ENCODE assay signal across 20 cellular contexts in the genomic region with DNA sequence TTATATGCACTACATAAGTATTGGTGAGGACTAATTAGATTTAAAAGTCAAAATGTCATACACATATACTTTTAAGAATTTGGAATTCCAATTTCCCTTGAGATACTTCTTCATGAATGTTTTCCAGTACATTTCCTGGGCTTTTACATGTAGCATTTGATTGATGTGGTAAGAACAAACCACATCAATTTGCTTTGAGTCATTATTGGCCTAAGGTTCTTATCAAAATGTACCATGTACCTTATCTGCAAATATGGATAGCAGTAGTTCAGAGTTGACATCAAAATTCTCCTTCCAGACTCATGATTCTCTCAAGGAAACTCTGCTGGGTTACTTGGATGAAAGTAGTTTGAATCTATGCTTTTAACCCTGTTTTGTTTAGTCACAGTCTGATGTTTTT. TPM values are rescaled to one million over a fixed set of nuclear protein-coding genes. Genes with fewer than 3 reads are reported as not detected.
A peak's percentile ranks its signal among the peaks of the same experiment; 100 is the strongest.
DNase-seq lines count a peak whose midpoint lies in the region; ATAC-seq and TF ChIP-seq lines count a peak whose summit lies in the region.
"Had no signal": no experiment of that assay in that cellular context is flagged by ENCODE, and none has a peak within 500 bp of the region (broad histone marks: within the 10 kb centered on the region; RNA-seq: fewer than 3 reads in every experiment).

No MANE protein-coding gene starts in this region.

- no peak overlapping the region for H3K27ac Mint-ChIP-seq in activated naive CD8-positive, alpha-beta T cell
- H3K27ac Mint-ChIP-seq in activated naive CD8-positive, alpha-beta T cell treated with anti-CD3 and anti-CD28 coated beads, Interleukin-2, amount 50 U/mL, for 24 hours = no peak overlapping the region
- no peak overlapping the region for H3K27ac Mint-ChIP-seq in osteocyte (ENCODE audit: unreplicated experiment)
- H3K27ac Mint-ChIP-seq: brain, memory B cell had no signal

- no peak overlapping the region for H2AFZ ChIP-seq in hepatocyte

- peak overlapping the region; percentile 90 for H3K4me2 ChIP-seq in hepatocyte

- H3K36me3 Mint-ChIP-seq in activated naive CD8-positive, alpha-beta T cell = no peaks in the 10 kb centered on the region
- no peaks in the 10 kb centered on the region for H3K36me3 Mint-ChIP-seq in activated naive CD8-positive, alpha-beta T cell treated with anti-CD3 and anti-CD28 coated beads, Interleukin-2, amount 50 U/mL, for 24 hours (ENCODE audit: low read depth)
- no peaks in the 10 kb centered on the region for H3K36me3 Mint-ChIP-seq in osteocyte (ENCODE audit: unreplicated experiment)
- H3K36me3 Mint-ChIP-seq: brain had no signal

- no peaks in the 10 kb centered on the region for H3K9me3 ChIP-seq in hepatocyte (ENCODE audit: low read depth)
- H3K9me3 ChIP-seq in transverse colon = no peaks in the 10 kb centered on the region
- H3K9me3 ChIP-seq in adrenal gland (replicated peaks in 1 of 3) = no peaks in the 10 kb centered on the region
- H3K9me3 ChIP-seq: BLaER1 treated with 17β-estradiol and CSF1 and Interleukin-3, amounts not matched to agents 10 nM and 100 nM; thyroid gland had no signal

- TF ChIP-seq CTCF in VCaP (conservative IDR thresholded peaks at IDR 0.05) = no peak
- no peak for TF ChIP-seq CTCF in hepatocyte (IDR thresholded peaks at IDR 0.05; ENCODE audit: poor library complexity)
- no peak for TF ChIP-seq CTCF in transverse colon (IDR thresholded peaks at IDR 0.05)
- no peak for TF ChIP-seq CTCF in adrenal gland (IDR thresholded peaks at IDR 0.05)
- TF ChIP-seq CTCF in osteocyte (IDR thresholded peaks at IDR 0.05) = no peak

- ATAC-seq in activated naive CD8-positive, alpha-beta T cell treated with anti-CD3 and anti-CD28 coated beads, Interleukin-2, amount 50 U/mL, for 24 hours = no peak

- in situ Hi-C loops in transverse colon (cut with MboI; ENCODE audit: low pct_ligation_motif_present in 1 of 4, low pct_unique_long_range_greater_than_20kb in 1 of 4, low sequenced_read_pairs in 3 of 4) = no loop called here

- no peaks in the 10 kb centered on the region for H3K9me2 ChIP-seq in hepatocyte (replicated peaks; ENCODE audit: insufficient read depth)

- intact Hi-C loops in transverse colon (cut with DNase I; ENCODE audit: low total_unique reads) (no loop called here), adrenal gland (cut with DNase I) (no loop called here)

- H3K4me3 ChIP-seq in hepatocyte = no peak overlapping the region
- peak overlapping the region in 1 of 4 donors; percentile 4 for H3K4me3 ChIP-seq in transverse colon
- no peak overlapping the region for H3K4me3 ChIP-seq in adrenal gland
- H3K4me3 ChIP-seq: BLaER1 treated with 17β-estradiol and CSF1 and Interleukin-3, amounts not matched to agents 10 nM and 100 nM; thyroid gland had no signal

- no peaks in the 10 kb centered on the region for H3K27me3 ChIP-seq in hepatocyte
- H3K27me3 ChIP-seq in transverse colon = no peaks in the 10 kb centered on the region
- no peaks in the 10 kb centered on the region for H3K27me3 ChIP-seq in adrenal gland
- H3K27me3 ChIP-seq: thyroid gland had no signal

- H3K4me1 ChIP-seq in hepatocyte (ENCODE audit: insufficient read depth) (peaks cover 26% of the 10 kb centered on the region), transverse colon (peaks cover 24 to 76% (median 57%) of the 10 kb centered on the region in 4 donors), adrenal gland (replicated peaks in 1 of 2) (peaks cover 12 to 32% of the 10 kb centered on the region in 2 donors)

- peak overlapping the region; percentile 56 for H3K4me3 Mint-ChIP-seq in activated naive CD8-positive, alpha-beta T cell
- no peak overlapping the region for H3K4me3 Mint-ChIP-seq in activated naive CD8-positive, alpha-beta T cell treated with anti-CD3 and anti-CD28 coated beads, Interleukin-2, amount 50 U/mL, for 24 hours
- no peak overlapping the region for H3K4me3 Mint-ChIP-seq in osteocyte (ENCODE audit: unreplicated experiment)
- H3K4me3 Mint-ChIP-seq: memory B cell had no signal

- no peak for TF ChIP-seq POLR2A in transverse colon (IDR thresholded peaks at IDR 0.05)
- TF ChIP-seq POLR2A in adrenal gland (IDR thresholded peaks at IDR 0.05) = no peak

- H3K36me3 ChIP-seq in hepatocyte (replicated peaks; ENCODE audit: insufficient read depth, low read depth) (no peaks in the 10 kb centered on the region), transverse colon (no peaks in the 10 kb centered on the region), adrenal gland (replicated peaks in 1 of 2) (no peaks in the 10 kb centered on the region)
- H3K36me3 ChIP-seq: thyroid gland had no signal

- H4K20me1 ChIP-seq in hepatocyte (ENCODE audit: insufficient read depth, poor library complexity, severe bottlenecking) = no peaks in the 10 kb centered on the region

- no peaks in the 10 kb centered on the region for H3K27me3 Mint-ChIP-seq in activated naive CD8-positive, alpha-beta T cell
- H3K27me3 Mint-ChIP-seq in activated naive CD8-positive, alpha-beta T cell treated with anti-CD3 and anti-CD28 coated beads, Interleukin-2, amount 50 U/mL, for 24 hours = peaks cover 8% of the 10 kb centered on the region
- no peaks in the 10 kb centered on the region for H3K27me3 Mint-ChIP-seq in osteocyte (ENCODE audit: unreplicated experiment)
- H3K27me3 Mint-ChIP-seq: memory B cell had no signal

- peaks cover 61% of the 10 kb centered on the region for H3K79me2 ChIP-seq in hepatocyte

- no peak for TF ChIP-seq EP300 in transverse colon (IDR thresholded peaks at IDR 0.05; ENCODE audit: low read depth)

- H3K27ac ChIP-seq in VCaP (peak overlapping the region; percentile 93), hepatocyte (peak overlapping the region; percentile 30), transverse colon (peak overlapping the region; percentile 97 to 100 (median 98)), adrenal gland (no peak overlapping the region)
- H3K27ac ChIP-seq: BLaER1 treated with 17β-estradiol and CSF1 and Interleukin-3, amounts not matched to agents 10 nM and 100 nM; thyroid gland had no signal

- H3K4me1 Mint-ChIP-seq in activated naive CD8-positive, alpha-beta T cell (ENCODE audit: low read depth) = peaks cover 30% of the 10 kb centered on the region
- H3K4me1 Mint-ChIP-seq in activated naive CD8-positive, alpha-beta T cell treated with anti-CD3 and anti-CD28 coated beads, Interleukin-2, amount 50 U/mL, for 24 hours = peaks cover 43% of the 10 kb centered on the region
- peaks cover 30% of the 10 kb centered on the region for H3K4me1 Mint-ChIP-seq in osteocyte (ENCODE audit: unreplicated experiment)

- H3K9me3 Mint-ChIP-seq in activated naive CD8-positive, alpha-beta T cell (ENCODE audit: low read depth) = no peaks in the 10 kb centered on the region
- no peaks in the 10 kb centered on the region for H3K9me3 Mint-ChIP-seq in activated naive CD8-positive, alpha-beta T cell treated with anti-CD3 and anti-CD28 coated beads, Interleukin-2, amount 50 U/mL, for 24 hours
- H3K9me3 Mint-ChIP-seq in osteocyte (ENCODE audit: unreplicated experiment) = no peaks in the 10 kb centered on the region
- H3K9me3 Mint-ChIP-seq: memory B cell had no signal

- no peak for DNase-seq in activated naive CD8-positive, alpha-beta T cell treated with anti-CD3 and anti-CD28 coated beads, Interleukin-2, amount 50 U/mL, for 24 hours
- DNase-seq in hepatocyte (ENCODE audit: low spot score) (no peak), transverse colon (no peak), adrenal gland (no peak), NCI-H146 (lab: John Stamatoyannopoulos, UW) (no peak), osteocyte (ENCODE audit: extremely low spot score, unreplicated experiment) (no peak)
- DNase-seq: 8988T; DMS53; HCEC 1CT; head of caudate nucleus; NCI-H1048; NCI-H2107; NCI-H82; stimulated activated CD4-positive, alpha-beta T cell treated with anti-CD3 and anti-CD28 coated beads, Interleukin-4, amount 100 ng/mL, for 4 hours; thyroid gland had no signal

RNA-seq across cellular contexts. Expression of a gene that starts 2.5 kb away (rescaled TPM):
- total RNA-seq in hepatocyte (177 and 195 TPM in 2 replicates), transverse colon (100 to 1,000 TPM; 237 to 556 (median 335) TPM), adrenal gland (100 to 1,000 TPM; 130 to 229 (median 185) TPM), osteocyte (144 and 154 TPM in 2 replicates)
- polyA plus RNA-seq in hepatocyte (140 and 169 TPM in 2 replicates), adrenal gland (100 to 1,000 TPM in 1 of 3 donors, 10 to 100 TPM in 2; 54.3 to 329 (median 81.6) TPM)

Comparison
In these comparisons a context has a peak if more than half of its experiments do, and no peak if none do; other contexts are left out.
1. H3K27ac ChIP-seq: peak in VCaP (single experiment), hepatocyte (single experiment) and transverse colon (4 of 4); none in adrenal gland (0 of 5).